ENCODE assay signal across 31 cellular contexts in the genomic region with DNA sequence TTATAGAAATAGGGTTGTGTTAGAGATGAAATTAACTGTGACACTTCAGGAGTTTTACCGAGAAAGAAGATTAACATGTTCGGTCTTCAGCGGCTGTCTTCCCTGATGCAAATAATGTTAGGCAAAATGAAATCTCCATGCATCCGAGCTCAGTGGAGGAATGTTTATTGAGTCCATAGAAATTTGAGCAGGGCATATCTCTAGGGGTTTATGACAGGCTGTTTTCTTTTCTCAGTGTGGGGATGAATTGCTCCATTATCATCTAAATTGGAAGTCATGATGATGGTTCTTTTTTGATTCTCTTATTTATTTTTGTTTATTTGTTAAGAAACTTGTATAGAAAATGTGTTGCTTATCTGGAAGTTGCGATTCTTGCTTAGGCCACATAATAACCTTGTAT. TPM values are rescaled to one million over a fixed set of nuclear protein-coding genes. Genes with fewer than 3 reads are reported as not detected.
"Had no signal": no experiment of that assay in that cellular context is flagged by ENCODE, and none has a peak within 500 bp of the region (broad histone marks: within the 10 kb centered on the region; RNA-seq: fewer than 3 reads in every experiment).

No MANE protein-coding gene starts in this region.

- H3K4me3 Mint-ChIP-seq: activated CD8-positive, alpha-beta memory T cell treated with anti-CD3 and anti-CD28 coated beads, Interleukin-2, amount 10 ng/mL, durations not matched to agents 7 days and 5 days; activated naive CD8-positive, alpha-beta T cell treated with anti-CD3 and anti-CD28 coated beads, Interleukin-2, amount 50 U/mL, for 24 hours; activated T-cell treated with anti-CD3 and anti-CD28 coated beads, Interleukin-2, amount 50 U/mL, for 24 hours; activated T-helper 1 cell treated with anti-CD3 and anti-CD28 coated beads, Interleukin-12 subunit alpha, Interleukin-12 subunit beta, Interleukin-2, Interleukin-4 antibody, amounts not matched to agents 30 ng/mL and 10 ng/mL and 1 ng/mL, durations not matched to agents 14 hours and 24 hours and 36 hours; T-helper 1 cell treated with Interleukin-12 subunit alpha and Interleukin-12 subunit beta and Interleukin-4 antibody, amounts not matched to agents 30 μg/mL and 1 μg/mL, for 36 hours; WTC11 had no signal

- H3K36me3 ChIP-seq: SJSA1 had no signal

- H3K36me3 Mint-ChIP-seq: activated CD8-positive, alpha-beta memory T cell treated with anti-CD3 and anti-CD28 coated beads, Interleukin-2, amount 10 ng/mL, durations not matched to agents 7 days and 5 days; activated naive CD4-positive, alpha-beta T cell treated with anti-CD3 and anti-CD28 coated beads, Interleukin-2, amount 50 U/mL, for 72 hours; WTC11 had no signal

- H3K27me3 ChIP-seq: ascending aorta, body of pancreas, SJSA1 had no signal

- DNase-seq: activated CD4-positive, alpha-beta T cell treated with anti-CD3 and anti-CD28 coated beads for 48 hours; activated CD4-positive, alpha-beta T cell treated with anti-CD3 and anti-CD28 coated beads, Interleukin-2, amount 50 U/mL, for 48 hours; activated CD4-positive, CD25-positive, alpha-beta regulatory T cell treated with anti-CD3 and anti-CD28 coated beads, Interleukin-2, amount 50 U/mL, for 72 hours; activated CD8-positive, alpha-beta memory T cell treated with anti-CD3 and anti-CD28 coated beads, Interleukin-2, amount 10 ng/mL, durations not matched to agents 7 days and 5 days; activated effector memory CD4-positive, alpha-beta T cell treated with Interleukin-2 at 50 U/mL for 16 hours; activated naive CD4-positive, alpha-beta T cell treated with Interleukin-2 at 50 U/mL for 16 hours; activated naive CD8-positive, alpha-beta T cell treated with anti-CD3 and anti-CD28 coated beads, Interleukin-2, amount 50 U/mL, for 24 hours; activated T-cell treated with anti-CD3 and anti-CD28 coated beads, Interleukin-2, amount 50 U/mL, for 24 hours; amniotic stem cell; body of pancreas; central memory CD4-positive, alpha-beta T cell; NCI-H1092; NCI-H1417 treated with DMSO at 0.1 percent for 48 hours; NCI-H187; NCI-H2081; NCI-H524; NCI-H774; OCI-M1; Right ventricle myocardium superior; T-helper 9 cell had no signal

- H3K4me1 ChIP-seq: body of pancreas, SJSA1 had no signal

- H3K27ac Mint-ChIP-seq: activated CD8-positive, alpha-beta memory T cell treated with anti-CD3 and anti-CD28 coated beads, Interleukin-2, amount 10 ng/mL, durations not matched to agents 7 days and 5 days; activated naive CD4-positive, alpha-beta T cell treated with anti-CD3 and anti-CD28 coated beads, Interleukin-2, amount 50 U/mL, for 72 hours; activated naive CD8-positive, alpha-beta T cell treated with anti-CD3 and anti-CD28 coated beads, Interleukin-2, amount 50 U/mL, for 24 hours; activated T-cell treated with anti-CD3 and anti-CD28 coated beads, Interleukin-2, amount 50 U/mL, for 24 hours; activated T-helper 1 cell treated with anti-CD3 and anti-CD28 coated beads, Interleukin-12 subunit alpha, Interleukin-12 subunit beta, Interleukin-2, Interleukin-4 antibody, amounts not matched to agents 30 ng/mL and 10 ng/mL and 1 ng/mL, durations not matched to agents 14 hours and 24 hours and 36 hours; T-helper 1 cell treated with Interleukin-12 subunit alpha and Interleukin-12 subunit beta and Interleukin-4 antibody, amounts not matched to agents 30 μg/mL and 1 μg/mL, for 36 hours; WTC11 had no signal

- H3K27ac ChIP-seq: ascending aorta, body of pancreas, KMS-11, RWPE1, SJSA1 had no signal

- H3K4me3 ChIP-seq: ascending aorta, body of pancreas, SJSA1 had no signal

- ATAC-seq: activated CD8-positive, alpha-beta memory T cell treated with anti-CD3 and anti-CD28 coated beads, Interleukin-2, amount 10 ng/mL, durations not matched to agents 7 days and 5 days; activated naive CD4-positive, alpha-beta T cell treated with anti-CD3 and anti-CD28 coated beads, Interleukin-2, amount 50 U/mL, for 72 hours; activated naive CD8-positive, alpha-beta T cell treated with anti-CD3 and anti-CD28 coated beads, Interleukin-2, amount 50 U/mL, for 24 hours; body of pancreas; Panc1; WTC11 had no signal

- H3K9me3 Mint-ChIP-seq: activated naive CD8-positive, alpha-beta T cell treated with anti-CD3 and anti-CD28 coated beads, Interleukin-2, amount 50 U/mL, for 24 hours; activated T-cell treated with anti-CD3 and anti-CD28 coated beads, Interleukin-2, amount 50 U/mL, for 24 hours; activated T-helper 1 cell treated with anti-CD3 and anti-CD28 coated beads, Interleukin-12 subunit alpha, Interleukin-12 subunit beta, Interleukin-2, Interleukin-4 antibody, amounts not matched to agents 30 ng/mL and 10 ng/mL and 1 ng/mL, durations not matched to agents 14 hours and 24 hours and 36 hours; T-helper 1 cell treated with Interleukin-12 subunit alpha and Interleukin-12 subunit beta and Interleukin-4 antibody, amounts not matched to agents 30 μg/mL and 1 μg/mL, for 36 hours; WTC11 had no signal

- H3K4me1 Mint-ChIP-seq: activated CD8-positive, alpha-beta memory T cell treated with anti-CD3 and anti-CD28 coated beads, Interleukin-2, amount 10 ng/mL, durations not matched to agents 7 days and 5 days; activated naive CD8-positive, alpha-beta T cell treated with anti-CD3 and anti-CD28 coated beads, Interleukin-2, amount 50 U/mL, for 24 hours had no signal

- H3K4me2 ChIP-seq: KMS-11 had no signal

RNA-seq across cellular contexts. Expression of a gene that starts 31.7 kb away (rescaled TPM):
- total RNA-seq: activated CD8-positive, alpha-beta memory T cell treated with anti-CD3 and anti-CD28 coated beads, Interleukin-2, amount 10 ng/mL, durations not matched to agents 7 days and 5 days; activated naive CD4-positive, alpha-beta T cell treated with anti-CD3 and anti-CD28 coated beads, Interleukin-2, amount 50 U/mL, for 72 hours; activated T-helper 1 cell treated with anti-CD3 and anti-CD28 coated beads, Interleukin-12 subunit alpha, Interleukin-12 subunit beta, Interleukin-2, Interleukin-4 antibody, amounts not matched to agents 30 ng/mL and 10 ng/mL and 1 ng/mL, durations not matched to agents 14 hours and 24 hours and 36 hours; bronchial epithelial cell; MCF 10A had no signal
